ENCODE assay signal across 8 cellular contexts in the genomic region with DNA sequence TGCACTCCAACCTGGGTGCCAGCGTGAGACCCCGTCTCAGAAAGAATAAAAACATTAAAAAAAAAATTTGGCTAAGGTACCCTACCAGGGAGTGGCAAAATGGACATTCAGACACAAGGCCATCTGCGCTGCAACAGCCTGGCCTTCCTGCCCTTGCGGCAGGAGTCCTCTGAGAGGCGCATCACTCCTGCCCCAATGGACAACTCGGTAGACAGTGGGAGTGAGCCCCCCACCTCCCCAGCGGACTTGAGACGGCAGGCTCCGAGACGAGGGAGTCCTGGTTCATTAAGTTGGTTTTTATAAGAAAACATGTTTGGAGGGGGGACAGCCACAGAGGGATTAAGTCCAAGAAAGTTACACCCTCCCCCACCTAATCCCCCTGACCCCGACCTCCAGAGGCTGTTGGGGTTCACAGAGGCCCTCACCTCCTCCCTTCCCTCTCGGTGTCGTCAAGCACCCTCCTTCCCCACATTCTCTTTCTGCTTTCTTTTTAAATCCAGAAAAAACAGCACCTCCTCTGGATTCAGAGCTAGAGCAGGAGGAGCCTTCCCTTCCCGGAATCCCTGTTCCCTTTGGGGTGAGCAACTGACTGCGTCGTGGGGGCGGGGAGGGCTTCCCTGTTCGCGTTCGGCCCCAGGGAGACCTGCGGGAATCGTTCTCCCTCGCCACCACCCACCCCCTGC. TPM values are rescaled to one million over a fixed set of nuclear protein-coding genes. Genes with fewer than 3 reads are reported as not detected.
DNase-seq lines count a peak whose midpoint lies in the region; ATAC-seq and TF ChIP-seq lines count a peak whose summit lies in the region.

No MANE protein-coding gene starts in this region.

- DNase-seq in CD8-positive, alpha-beta memory T cell = no peak
- peak; percentile 40 for DNase-seq in NB4 (ENCODE audit: low read depth)
- DNase-seq in caudate nucleus (lab: John Stamatoyannopoulos, UW) = no peak
- DNase-seq in mesendoderm = peak; percentile 52
- DNase-seq in vagina (ENCODE audit: extremely low spot score in 2 of 2) = no peak
- DNase-seq in GM03348 (ENCODE audit: low spot score) = no peak

- TF ChIP-seq CTCF in NB4 (IDR thresholded peaks at IDR 0.05; ENCODE audit: low read depth, low read length) (no peak), vagina (IDR thresholded peaks at IDR 0.05) (no peak)

- peak overlapping the region; percentile 81 for H3K56ac ChIP-seq in mesendoderm (ENCODE audit: low read length)

- intact Hi-C loops in vagina (cut with DNase I) = no loop called here

- H2BK15ac ChIP-seq in mesendoderm (replicated peaks; ENCODE audit: low read depth) = no peak overlapping the region

- peak overlapping the region; percentile 94 for H3K4me3 ChIP-seq in CD8-positive, alpha-beta memory T cell (ENCODE audit: low read length)
- peak overlapping the region; percentile 57 for H3K4me3 ChIP-seq in NB4 (ENCODE audit: low read depth, low read length)
- H3K4me3 ChIP-seq in mesendoderm (ENCODE audit: low read length) = peak overlapping the region; percentile 19
- peak overlapping the region; percentile 75 to 86 for H3K4me3 ChIP-seq in vagina

- no peaks in the 10 kb centered on the region for H3K27me3 ChIP-seq in CD8-positive, alpha-beta memory T cell (ENCODE audit: insufficient read depth, low read length, poor library complexity, severe bottlenecking)
- H3K27me3 ChIP-seq in mesendoderm (ENCODE audit: insufficient read depth, low read length, poor library complexity) (peaks cover 3% of the 10 kb centered on the region), vagina (no peaks in the 10 kb centered on the region)

- no peak overlapping the region for H4K8ac ChIP-seq in mesendoderm (ENCODE audit: low read depth, low read length)

- H3K4ac ChIP-seq in mesendoderm (ENCODE audit: low read depth, low read length) = peak overlapping the region; percentile 1

- no peak overlapping the region for H2BK120ac ChIP-seq in mesendoderm (ENCODE audit: low read depth, low read length)

- no peak for TF ChIP-seq POLR2A in NB4 (IDR thresholded peaks at IDR 0.05; ENCODE audit: extremely low read depth, insufficient read length)
- TF ChIP-seq POLR2A in vagina (IDR thresholded peaks at IDR 0.05) = no peak

- H3K9ac ChIP-seq in mesendoderm (ENCODE audit: low read length) = peak overlapping the region; percentile 75

- H3K4me1 ChIP-seq in CD8-positive, alpha-beta memory T cell (ENCODE audit: insufficient read depth, low read length) = peaks cover 47% of the 10 kb centered on the region
- H3K4me1 ChIP-seq in mesendoderm (ENCODE audit: control insufficient read depth, low read depth, low read length) (no peaks in the 10 kb centered on the region), vagina (peaks cover 32% of the 10 kb centered on the region)

- WGBS in mesendoderm (ENCODE audit: extremely low coverage, insufficient coverage, low lambda C conversion rate) = no CpG with 5 or more reads among the region's 23 CpGs

- H3K9me3 ChIP-seq in CD8-positive, alpha-beta memory T cell (ENCODE audit: low read length) = no peaks in the 10 kb centered on the region
- H3K9me3 ChIP-seq in vagina = no peaks in the 10 kb centered on the region

- peak overlapping the region; percentile 87 to 96 (median 90) for H3K4me3 Mint-ChIP-seq in CD8-positive, alpha-beta memory T cell

- H4K5ac ChIP-seq in mesendoderm (ENCODE audit: low read length) = no peak overlapping the region

- H3K27ac Mint-ChIP-seq in CD8-positive, alpha-beta memory T cell = peak overlapping the region; percentile 86 to 98 (median 94)

- peak overlapping the region; percentile 70 for H3K18ac ChIP-seq in mesendoderm (ENCODE audit: low read length)

- H2BK5ac ChIP-seq in mesendoderm (ENCODE audit: low read length) = peak overlapping the region; percentile 0

- H3K4me2 ChIP-seq in mesendoderm (ENCODE audit: low read length) = peak overlapping the region; percentile 81

- no peak overlapping the region for H3K23ac ChIP-seq in mesendoderm (ENCODE audit: low read length)

- H3K79me2 ChIP-seq in mesendoderm (ENCODE audit: control insufficient read depth, insufficient read depth, low read length) = no peaks in the 10 kb centered on the region

- H3K27ac ChIP-seq in CD8-positive, alpha-beta memory T cell (ENCODE audit: low read depth, low read length) = peak overlapping the region; percentile 95
- H3K27ac ChIP-seq in caudate nucleus (ENCODE audit: low read depth, low read length) (peak overlapping the region; percentile 97), mesendoderm (ENCODE audit: low read depth, low read length) (peak overlapping the region; percentile 61), vagina (peak overlapping the region; percentile 99)

- POLR2A ChIA-PET in CD8-positive, alpha-beta memory T cell (lab: Charles Lee) = interaction anchor here (0.6 to 2.3 kb wide), 5 partner anchors 80 to 433 kb away, joined by 3 to 19 read pairs (median 13); a partner anchor contains a TSS

- peaks cover 43 to 62% (median 51%) of the 10 kb centered on the region in 3 donors for H3K4me1 Mint-ChIP-seq in CD8-positive, alpha-beta memory T cell

- CTCF ChIA-PET in CD8-positive, alpha-beta memory T cell (lab: Charles Lee) = interaction anchor here (1.2 to 10.2 kb wide), 14 partner anchors 8 to 284 kb away, joined by 3 to 102 read pairs (median 13); a partner anchor contains a TSS

- no peaks in the 10 kb centered on the region for H3K36me3 ChIP-seq in CD8-positive, alpha-beta memory T cell (ENCODE audit: insufficient read depth, low read length)
- H3K36me3 ChIP-seq in mesendoderm (ENCODE audit: control insufficient read depth, insufficient read depth, low read length) = no peaks in the 10 kb centered on the region
- no peaks in the 10 kb centered on the region for H3K36me3 ChIP-seq in vagina

- no peak overlapping the region for H2AK5ac ChIP-seq in mesendoderm (ENCODE audit: low read length)

- no peak for ATAC-seq in GM19467 (IDR thresholded peaks at IDR 0.05; ENCODE audit: unreplicated experiment)
- ATAC-seq in GM21360 (IDR thresholded peaks at IDR 0.05; ENCODE audit: unreplicated experiment) = no peak

- H3K79me1 ChIP-seq in mesendoderm (ENCODE audit: low read length) = no peaks in the 10 kb centered on the region

- peaks cover 0 to 10% (median 8%) of the 10 kb centered on the region in 3 donors for H3K36me3 Mint-ChIP-seq in CD8-positive, alpha-beta memory T cell

- H3K27me3 Mint-ChIP-seq in CD8-positive, alpha-beta memory T cell = no peaks in the 10 kb centered on the region

- H3K9me3 Mint-ChIP-seq in CD8-positive, alpha-beta memory T cell = no peaks in the 10 kb centered on the region

RNA-seq across cellular contexts. Expression of a gene that starts 1.8 kb away (rescaled TPM):
- 10 to 100 TPM; 11.8 to 12.2 TPM for total RNA-seq in CD8-positive, alpha-beta memory T cell
- polyA plus RNA-seq in CD8-positive, alpha-beta memory T cell = 0.99 TPM
- 16.0 TPM for polyA plus RNA-seq in mesendoderm (2013, experiment 1 of 2)
- polyA plus RNA-seq in mesendoderm (2013, experiment 2 of 2) = 14.8 TPM
- 119 TPM for total RNA-seq in vagina

RNA-seq across cellular contexts. Expression of a gene that starts 24.6 kb away (rescaled TPM):
- 1 to 10 TPM; 5.0 to 6.6 TPM for total RNA-seq in CD8-positive, alpha-beta memory T cell
- 0.24 TPM for polyA plus RNA-seq in CD8-positive, alpha-beta memory T cell
- polyA plus RNA-seq in mesendoderm (2013, experiment 1 of 2) = 8.2 TPM
- 8.7 TPM for polyA plus RNA-seq in mesendoderm (2013, experiment 2 of 2)
- total RNA-seq in vagina = 6.1 TPM

Comparison
In these comparisons a context has a peak if more than half of its experiments do, and no peak if none do; other contexts are left out.
1. DNase-seq: peak in NB4 (single experiment) and mesendoderm (single experiment); none in CD8-positive, alpha-beta memory T cell (0 of 5), caudate nucleus (0 of 61), vagina (0 of 2) and GM03348 (single experiment).
2. H3K4me3 ChIP-seq: peak in every context shown above with its lines; median percentile 94 in CD8-positive, alpha-beta memory T cell; 80 in vagina; 57 in NB4; 19 in mesendoderm.
3. Peak in every context shown above with its lines, with median percentiles within 50 percentile points of each other: H3K27ac ChIP-seq.